9 cellular contexts compared by ENCODE assay signal in the genomic region with DNA sequence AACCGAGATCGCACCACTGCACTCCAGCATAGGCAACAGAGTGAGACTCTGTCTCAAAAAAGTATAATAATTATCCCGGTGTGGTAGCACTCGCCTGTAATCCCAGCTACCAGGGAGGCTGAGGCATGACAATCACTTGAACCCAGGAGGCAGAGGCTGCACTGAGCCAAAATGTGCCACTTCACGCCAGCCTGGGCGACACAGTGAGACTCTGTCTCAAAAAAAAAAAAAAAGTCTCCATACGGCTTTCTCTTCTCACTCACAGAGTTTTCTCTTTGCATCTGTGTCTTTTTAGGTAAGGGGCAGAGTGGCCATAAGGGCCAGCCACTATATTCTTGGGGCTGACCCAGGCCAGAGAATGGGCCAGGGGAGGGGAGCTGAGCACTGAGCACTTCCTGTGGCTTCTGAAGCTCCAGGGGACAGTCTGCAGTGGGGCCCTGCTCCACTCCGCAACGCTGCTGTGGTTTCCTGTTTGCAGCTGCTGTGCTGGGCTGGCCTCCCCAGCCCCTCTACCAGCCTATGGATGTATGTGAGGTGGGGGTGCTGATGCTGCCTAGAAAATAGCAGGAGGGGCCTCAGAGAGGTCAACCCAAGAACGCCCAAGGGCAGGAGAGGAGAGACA. TPM values are rescaled to one million over a fixed set of nuclear protein-coding genes. Genes with fewer than 3 reads are reported as not detected.
A peak's percentile ranks its signal among the peaks of the same experiment; 100 is the strongest.
DNase-seq lines count a peak whose midpoint lies in the region; ATAC-seq and TF ChIP-seq lines count a peak whose summit lies in the region.
"Had no signal": no experiment of that assay in that cellular context is flagged by ENCODE, and none has a peak within 500 bp of the region (broad histone marks: within the 10 kb centered on the region; RNA-seq: fewer than 3 reads in every experiment).

No MANE protein-coding gene starts in this region.

- DNase-seq in GM06990 (ENCODE audit: extremely low read depth, insufficient read length) (peak; percentile 32), Kasumi-1 (lab: John Stamatoyannopoulos, UW) (peak; percentile 55 to 73), natural killer cell (peak; percentile 66), SW 1271 (lab: John Stamatoyannopoulos, UW) (no peak), NCI-H226 (no peak), NCI-H187 (lab: John Stamatoyannopoulos, UW) (no peak), SHP77 treated with DMSO at 0.1 percent for 48 hours (lab: John Stamatoyannopoulos, UW) (no peak)
- peak; percentile 52 to 71 for DNase-seq in activated T-cell treated with anti-CD3 and anti-CD28 coated beads, Interleukin-2, amount 50 U/mL, for 48 hours

- H3K27me3 Mint-ChIP-seq in natural killer cell (ENCODE audit: low read depth in 2 of 2) = no peaks in the 10 kb centered on the region

- ATAC-seq in natural killer cell = peak; percentile 64 to 79 (median 72)

- H3K36me3 Mint-ChIP-seq in natural killer cell = no peaks in the 10 kb centered on the region

- H3K27ac Mint-ChIP-seq in natural killer cell = peak overlapping the region; percentile 93 to 95

- peaks cover 40 to 56% of the 10 kb centered on the region in 2 donors for H3K4me1 Mint-ChIP-seq in natural killer cell

- TF ChIP-seq CTCF in GM06990 (IDR thresholded peaks at IDR 0.05; ENCODE audit: insufficient read depth, low read length, poor library complexity, severe bottlenecking) (no peak), natural killer cell (IDR thresholded peaks at IDR 0.05) (no peak)

- H3K9me3 Mint-ChIP-seq in natural killer cell = no peaks in the 10 kb centered on the region

- intact Hi-C loops in natural killer cell (cut with micrococcal nuclease) = no loop called here

- H3K27me3 ChIP-seq in GM06990 (replicated peaks; ENCODE audit: control insufficient read depth, insufficient read depth, low read length) = no peaks in the 10 kb centered on the region

- H3K36me3 ChIP-seq in GM06990 (ENCODE audit: control insufficient read depth, insufficient read depth, low read length) = no peaks in the 10 kb centered on the region

- peak overlapping the region; percentile 81 for H3K4me3 Mint-ChIP-seq in natural killer cell

- H3K4me3 ChIP-seq in GM06990 (replicated peaks; ENCODE audit: low read depth, low read length) = no peak overlapping the region

RNA-seq across cellular contexts. Expression of gene SLA2, which starts 16.2 kb away (rescaled TPM):
- total RNA-seq in natural killer cell = 100 to 1,000 TPM in 1 of 3 donors, 10 to 100 TPM in 2; 77.0 to 116 (median 90.3) TPM
- total RNA-seq: endothelial cell of umbilical vein had no signal

RNA-seq across cellular contexts. Expression of gene RAB5IF, which starts 24.3 kb away (rescaled TPM):
- total RNA-seq in natural killer cell = 100 to 1,000 TPM; 158 to 265 (median 247) TPM

RNA-seq across cellular contexts. Expression of gene TGIF2, which starts 56.4 kb away (rescaled TPM):
- total RNA-seq in natural killer cell = 10 to 100 TPM; 19.9 to 28.5 (median 25.9) TPM

Comparison
In these comparisons a context has a peak if more than half of its experiments do, and no peak if none do; other contexts are left out.
1. DNase-seq: peak in GM06990 (single experiment), Kasumi-1 (2 of 2), activated T-cell treated with anti-CD3 and anti-CD28 coated beads, Interleukin-2, amount 50 U/mL, for 48 hours (2 of 2) and natural killer cell (single experiment); none in SW 1271 (0 of 2), NCI-H226 (single experiment), NCI-H187 (0 of 2) and SHP77 treated with DMSO at 0.1 percent for 48 hours (single experiment).